15 cellular contexts compared by ENCODE assay signal in the genomic region with DNA sequence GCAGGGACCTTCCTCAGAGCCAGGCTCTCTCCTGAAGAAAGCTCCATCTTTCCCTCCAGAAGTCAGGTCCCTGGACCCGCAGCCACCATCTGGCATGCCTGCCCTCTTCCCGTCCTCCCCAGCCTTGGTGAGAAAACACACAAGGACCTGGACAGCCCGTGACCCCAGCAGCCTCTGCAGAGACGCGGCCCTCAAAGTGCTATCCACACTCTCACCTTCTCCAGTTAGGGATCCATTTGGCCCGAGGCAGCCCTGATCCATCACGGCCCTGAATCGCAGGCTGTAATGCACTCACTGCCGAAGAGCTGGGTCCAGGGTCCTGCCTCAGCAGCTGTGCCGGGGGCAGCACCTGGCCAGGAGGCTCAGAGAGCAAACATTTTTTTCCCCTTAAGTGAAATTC.
DNase-seq lines count a peak whose midpoint lies in the region; ATAC-seq and TF ChIP-seq lines count a peak whose summit lies in the region.
"Had no signal": no experiment of that assay in that cellular context is flagged by ENCODE, and none has a peak within 500 bp of the region (broad histone marks: within the 10 kb centered on the region; RNA-seq: fewer than 3 reads in every experiment).

No MANE protein-coding gene starts in this region.

- no peak for DNase-seq in right cardiac atrium
- DNase-seq in glomerular visceral epithelial cell (ENCODE audit: extremely low spot score): no peak
- DNase-seq in DMS79 treated with DMSO at 0.1 percent for 48 hours (lab: John Stamatoyannopoulos, UW): no peak
- DNase-seq: 8988T; Caco-2; CD4-positive, alpha-beta T cell; GDM1; HCEC 1CT had no signal

- H3K27ac Mint-ChIP-seq in brain: peak overlapping the region in 3 of 5 experiments; percentile 16 to 94 (median 62)
- H3K27ac Mint-ChIP-seq: B cell; CD4-positive, alpha-beta T cell had no signal

- H3K36me3 Mint-ChIP-seq in brain: no peaks in the 10 kb centered on the region

- H2AFZ ChIP-seq in neural cell (ENCODE audit: low read depth, low read length): no peak overlapping the region

- H3K79me2 ChIP-seq in neural cell (replicated peaks; ENCODE audit: insufficient read depth, low read length): no peaks in the 10 kb centered on the region

- H3K4me3 ChIP-seq in BLaER1 (no peak overlapping the region), neural cell (ENCODE audit: low read length) (no peak overlapping the region), right cardiac atrium (ENCODE audit: low read length) (no peak overlapping the region)

- H3F3A ChIP-seq in neural cell (ENCODE audit: insufficient read depth, low read length, poor library complexity, severe bottlenecking): no peaks in the 10 kb centered on the region

- peaks cover 8% of the 10 kb centered on the region for H3K27me3 Mint-ChIP-seq in brain

- H3K36me3 ChIP-seq in BLaER1: no peaks in the 10 kb centered on the region
- H3K36me3 ChIP-seq in neural cell (ENCODE audit: insufficient read depth, low read length): no peaks in the 10 kb centered on the region

- TF ChIP-seq CTCF in brain (conservative IDR thresholded peaks at IDR 0.05) (no peak), neural cell (IDR thresholded peaks at IDR 0.05; ENCODE audit: poor library complexity, severe bottlenecking) (no peak)

- H3K27ac ChIP-seq in BLaER1 (peak overlapping the region; percentile 64), neural cell (ENCODE audit: low read length) (peak overlapping the region; percentile 28), right cardiac atrium (ENCODE audit: low read length) (no peak overlapping the region)
- H3K27ac ChIP-seq: C4-2B, HL-60 had no signal

- WGBS in right cardiac atrium: 66% methylated on average over 10 of the region's 10 CpGs

- intact Hi-C loops in right cardiac atrium (cut with DNase I): no loop called here

- TF ChIP-seq EP300 in neural cell (conservative IDR thresholded peaks at IDR 0.05; ENCODE audit: poor library complexity, severe bottlenecking): no peak

- peaks cover 87% of the 10 kb centered on the region for H3K4me1 ChIP-seq in BLaER1
- H3K4me1 ChIP-seq in right cardiac atrium (ENCODE audit: control insufficient read depth, insufficient read depth, low read length): no peaks in the 10 kb centered on the region

- H3K4me2 ChIP-seq in BLaER1 (peak overlapping the region; percentile 58), neural cell (ENCODE audit: low read length) (no peak overlapping the region)

- H3K4me1 Mint-ChIP-seq in brain: peaks cover 62% of the 10 kb centered on the region
- H3K4me1 Mint-ChIP-seq: B cell had no signal

- H3K27me3 ChIP-seq in BLaER1 (no peaks in the 10 kb centered on the region), neural cell (ENCODE audit: insufficient read depth, low read depth, low read length) (no peaks in the 10 kb centered on the region), right cardiac atrium (ENCODE audit: control insufficient read depth, insufficient read depth) (no peaks in the 10 kb centered on the region)

- H3K9me2 ChIP-seq in neural cell (ENCODE audit: insufficient read depth, low read length): no peaks in the 10 kb centered on the region

- H3K9me3 Mint-ChIP-seq in brain: peaks cover 0 to 3% (median 0%) of the 10 kb centered on the region in 5 experiments
- H3K9me3 Mint-ChIP-seq: CD4-positive, alpha-beta T cell had no signal

- no peak for ATAC-seq in right cardiac atrium
- ATAC-seq in GM19328 (IDR thresholded peaks at IDR 0.05; ENCODE audit: unreplicated experiment): no peak

- TF ChIP-seq RAD21 in neural cell (conservative IDR thresholded peaks at IDR 0.05): no peak

- H3K9me3 ChIP-seq in BLaER1: no peaks in the 10 kb centered on the region
- H3K9me3 ChIP-seq in neural cell (ENCODE audit: low read length): no peaks in the 10 kb centered on the region
- no peaks in the 10 kb centered on the region for H3K9me3 ChIP-seq in right cardiac atrium (ENCODE audit: control insufficient read depth, low read length)
- H3K9me3 ChIP-seq: Caco-2 had no signal

- H3K4me3 Mint-ChIP-seq in brain: no peak overlapping the region
- H3K4me3 Mint-ChIP-seq: B cell; CD4-positive, alpha-beta T cell had no signal

- H4K20me1 ChIP-seq in BLaER1 (no peaks in the 10 kb centered on the region), neural cell (ENCODE audit: insufficient read depth) (no peaks in the 10 kb centered on the region)

- H3K9ac ChIP-seq in BLaER1 (peak overlapping the region; percentile 32; the same call in 1 of the 2 replicates), neural cell (ENCODE audit: low read length) (no peak overlapping the region)

TF ChIP-seq in neural cell, 6 proteins besides CTCF, POLR2A, EP300 and RAD21:
- TF ChIP-seq POLR2AphosphoS5 (IDR thresholded peaks at IDR 0.05) (peak; percentile 17), EZH2 (IDR thresholded peaks at IDR 0.05; ENCODE audit: borderline replicate concordance, insufficient read depth, low read length, poor library complexity, severe bottlenecking) (no peak)
